ENCODE assay signal across 8 cellular contexts in the genomic region with DNA sequence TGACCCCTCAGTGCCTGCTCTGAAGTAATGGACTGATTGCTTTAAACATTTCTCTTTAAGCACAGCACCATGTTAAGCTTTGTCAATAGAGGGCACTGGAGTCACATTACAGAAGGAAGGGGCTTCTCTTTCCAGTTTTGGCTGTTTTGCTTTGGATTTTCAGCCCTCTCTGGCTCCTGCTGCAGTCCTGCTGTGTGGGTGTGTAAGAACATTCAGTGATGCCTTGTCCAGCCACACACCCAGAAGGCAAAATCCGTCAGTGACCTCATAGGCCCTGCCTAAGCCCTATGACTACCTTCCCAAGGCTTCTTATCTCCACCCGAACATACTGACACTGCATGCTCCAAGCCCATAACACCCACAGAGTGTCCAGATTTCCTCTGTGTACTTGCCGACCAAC.
A peak's percentile ranks its signal among the peaks of the same experiment; 100 is the strongest.
DNase-seq lines count a peak whose midpoint lies in the region; ATAC-seq and TF ChIP-seq lines count a peak whose summit lies in the region.

No MANE protein-coding gene starts in this region.

- no peak overlapping the region for H3K4me3 ChIP-seq in NB4 (ENCODE audit: low read depth, low read length)
- no peak overlapping the region for H3K4me3 ChIP-seq in adipocyte (ENCODE audit: low read length)
- H3K4me3 ChIP-seq in iPS DF 6.9 (ENCODE audit: low read length), result no peak overlapping the region

- TF ChIP-seq POLR2A in NB4 (IDR thresholded peaks at IDR 0.05; ENCODE audit: extremely low read depth, insufficient read length), result no peak

- H3K4me1 ChIP-seq in adipocyte (ENCODE audit: control insufficient read depth, insufficient read depth, low read length), result peaks cover 12% of the 10 kb centered on the region
- H3K4me1 ChIP-seq in iPS DF 6.9 (ENCODE audit: control insufficient read depth, insufficient read depth, low read length), result no peaks in the 10 kb centered on the region; the same call in 1 of the 2 replicates

- H3K9me3 ChIP-seq in adipocyte (ENCODE audit: control insufficient read depth, low read length) (no peaks in the 10 kb centered on the region), iPS DF 6.9 (ENCODE audit: control insufficient read depth, insufficient read depth, low read length) (no peaks in the 10 kb centered on the region)

- WGBS in iPS DF 6.9 (ENCODE audit: insufficient coverage, insufficient read length), result no CpG with 5 or more reads among the region's 3 CpGs

- in situ Hi-C loops in Caki2 (cut with HindIII; ENCODE audit: low pct_unique_long_range_greater_than_20kb, low sequenced_read_pairs), result no loop called here

- no peaks in the 10 kb centered on the region for H3K36me3 ChIP-seq in adipocyte (ENCODE audit: control insufficient read depth, insufficient read depth, low read length, severe bottlenecking)
- no peaks in the 10 kb centered on the region for H3K36me3 ChIP-seq in iPS DF 6.9 (ENCODE audit: control insufficient read depth, insufficient read depth, low read length)

- TF ChIP-seq CTCF in GM20000 (IDR thresholded peaks at IDR 0.05; ENCODE audit: extremely low read depth, missing control alignments) (peak; percentile 27), NB4 (IDR thresholded peaks at IDR 0.05; ENCODE audit: low read depth, low read length) (peak; percentile 18)

- no peak for ATAC-seq in HG03045 (IDR thresholded peaks at IDR 0.05; ENCODE audit: unreplicated experiment)

- DNase-seq in Caki2 (ENCODE audit: low read depth) (peak; percentile 41), GM20000 (ENCODE audit: low spot score) (peak; percentile 11), NB4 (ENCODE audit: low read depth) (peak; percentile 26), adipocyte (ENCODE audit: low read depth) (peak; percentile 88), iPS DF 6.9 (ENCODE audit: low read depth, low spot score) (peak; percentile 20), ureter (ENCODE audit: low spot score) (peak; percentile 43), NCI-H128 (lab: John Stamatoyannopoulos, UW; ENCODE audit: unreplicated experiment) (no peak)

- no peak overlapping the region for H3K9ac ChIP-seq in adipocyte (ENCODE audit: low read length)

- H3K27me3 ChIP-seq in adipocyte (replicated peaks; ENCODE audit: control insufficient read depth, insufficient read depth, low read length) (no peaks in the 10 kb centered on the region), iPS DF 6.9 (ENCODE audit: control insufficient read depth, insufficient read depth, low read length) (no peaks in the 10 kb centered on the region)

- H3K27ac ChIP-seq in iPS DF 6.9 (ENCODE audit: low read length), result no peak overlapping the region
